ENCODE assay signal across 23 cellular contexts in genomic region chr2:216789088-216789487, GRCh38.
DNase-seq lines count a peak whose midpoint lies in the region; TF ChIP-seq lines count a peak whose summit lies in the region.
"Had no signal": no experiment of that assay in that cellular context is flagged by ENCODE, and none has a peak within 500 bp of the region (broad histone marks: within the 10 kb centered on the region; RNA-seq: fewer than 3 reads in every experiment).

No MANE protein-coding gene starts in this region.

- TF ChIP-seq CTCF in sigmoid colon (IDR thresholded peaks at IDR 0.05) (no peak), H9 (conservative IDR thresholded peaks at IDR 0.05) (no peak)

- no peak for TF ChIP-seq EP300 in sigmoid colon (IDR thresholded peaks at IDR 0.05)

- no peak overlapping the region for H4K91ac ChIP-seq in H9 (ENCODE audit: insufficient read length, low read depth, low read length)

- no peak overlapping the region for H3K23ac ChIP-seq in H9 (ENCODE audit: insufficient read length, low read depth, low read length)

- H2BK12ac ChIP-seq in H9 (ENCODE audit: insufficient read length, low read depth, low read length), result no peak overlapping the region

- H3K9ac ChIP-seq in H9 (ENCODE audit: extremely low read depth, insufficient read length, low read length), result no peak overlapping the region

- H3K4ac ChIP-seq in H9 (ENCODE audit: low read depth, low read length), result no peak overlapping the region

- H3K4me3 ChIP-seq in SJCRH30 (no peak overlapping the region), sigmoid colon (no peak overlapping the region)
- H3K4me3 ChIP-seq: SJSA1, upper lobe of left lung had no signal

- H2BK20ac ChIP-seq in H9 (ENCODE audit: low read depth, low read length, poor library complexity, severe bottlenecking), result no peak overlapping the region

- H3K4me2 ChIP-seq in H9 (ENCODE audit: insufficient read depth, insufficient read length, low read length), result no peak overlapping the region

- no peak overlapping the region for H4K8ac ChIP-seq in H9 (replicated peaks; ENCODE audit: insufficient read length, low read depth, low read length)

- H3K79me2 ChIP-seq in H9 (ENCODE audit: insufficient read depth, low read length), result no peaks in the 10 kb centered on the region

- no peaks in the 10 kb centered on the region for H4K20me1 ChIP-seq in H9 (ENCODE audit: control insufficient read depth, insufficient read depth, insufficient read length)

- peaks cover 6% of the 10 kb centered on the region for H3K27me3 Mint-ChIP-seq in H9 (ENCODE audit: low read depth)

- no peak overlapping the region for H3T11ph ChIP-seq in H9 (ENCODE audit: low read length)

- no peaks in the 10 kb centered on the region for H3K79me1 ChIP-seq in H9 (ENCODE audit: insufficient read depth, low read depth, low read length, poor library complexity, severe bottlenecking)

- H3K36me3 ChIP-seq in SJCRH30 (no peaks in the 10 kb centered on the region), sigmoid colon (no peaks in the 10 kb centered on the region)
- H3K36me3 ChIP-seq: SJSA1, upper lobe of left lung had no signal

- no peaks in the 10 kb centered on the region for H3K23me2 ChIP-seq in H9 (ENCODE audit: insufficient read length, low read depth, low read length, poor library complexity, severe bottlenecking)

- no peaks in the 10 kb centered on the region for H3K9me3 Mint-ChIP-seq in H9
- H3K9me3 Mint-ChIP-seq: activated CD4-positive, alpha-beta memory T cell treated with anti-CD3 and anti-CD28 coated beads for 36 hours; activated T-cell treated with anti-CD3 and anti-CD28 coated beads, Interleukin-2, amount 50 U/mL, for 72 hours; nephron progenitor cell; stimulated activated naive B cell treated with anti-CD40 and anti-IgM and Interleukin-4, amounts not matched to agents 10 μg/mL and 1 μg/mL and 100 μg/mL, for 72 hours; T-helper 1 cell treated with Interleukin-12 subunit alpha and Interleukin-12 subunit beta and Interleukin-4 antibody, amounts not matched to agents 30 μg/mL and 1 μg/mL, for 36 hours had no signal

- no peak overlapping the region for H3K18ac ChIP-seq in H9 (ENCODE audit: insufficient read length, low read depth, low read length)

- H2AFZ ChIP-seq in H9 (ENCODE audit: low read length), result no peak overlapping the region

- TF ChIP-seq POLR2A in sigmoid colon (IDR thresholded peaks at IDR 0.05), result no peak

- H2BK5ac ChIP-seq in H9 (ENCODE audit: insufficient read length, low read length), result no peak overlapping the region

- 67 to 77% methylated on average over 5 of the region's 5 CpGs for WGBS in sigmoid colon, 2 donors
- no CpG with 5 or more reads among the region's 5 CpGs for WGBS in H9 (ENCODE audit: extremely low coverage, insufficient read length, low lambda C conversion rate)

- no peak overlapping the region for H4K5ac ChIP-seq in H9 (ENCODE audit: insufficient read length, low read depth, low read length)

- no peaks in the 10 kb centered on the region for H3K36me3 Mint-ChIP-seq in H9 (ENCODE audit: insufficient read depth in 1 of 3, low read depth in 3 of 3)
- H3K36me3 Mint-ChIP-seq: activated CD4-positive, alpha-beta memory T cell treated with anti-CD3 and anti-CD28 coated beads for 36 hours; CD14-positive monocyte; stimulated activated naive B cell treated with anti-CD40 and anti-IgM and Interleukin-4, amounts not matched to agents 10 μg/mL and 1 μg/mL and 100 μg/mL, for 72 hours had no signal

- H3K27ac ChIP-seq in SJCRH30, result no peak overlapping the region
- peak overlapping the region in 3 of 4 donors; percentile 25 to 63 (median 25) for H3K27ac ChIP-seq in sigmoid colon
- H3K27ac ChIP-seq in H9 (ENCODE audit: insufficient read length, low read depth, low read length), result no peak overlapping the region
- H3K27ac ChIP-seq: 22Rv1, SJSA1, upper lobe of left lung had no signal

- no peak overlapping the region for H2BK120ac ChIP-seq in H9 (ENCODE audit: low read depth, low read length, poor library complexity, severe bottlenecking)

- intact Hi-C loops in sigmoid colon (cut with DNase I), result no loop called here

- H3K14ac ChIP-seq in H9 (ENCODE audit: insufficient read depth, low read length), result no peak overlapping the region

- H3K27me3 ChIP-seq in SJCRH30 (no peaks in the 10 kb centered on the region), sigmoid colon (no peaks in the 10 kb centered on the region), H9 (ENCODE audit: insufficient read depth, low read length) (no peaks in the 10 kb centered on the region)
- H3K27me3 ChIP-seq: SJSA1, upper lobe of left lung had no signal

- H2AK5ac ChIP-seq in H9 (ENCODE audit: insufficient read length, low read length), result no peak overlapping the region

- peaks cover 19 to 40% of the 10 kb centered on the region in 2 experiments for H3K4me1 Mint-ChIP-seq in H9
- H3K4me1 Mint-ChIP-seq: CD14-positive monocyte; stimulated activated naive B cell treated with anti-CD40 and anti-IgM and Interleukin-4, amounts not matched to agents 10 μg/mL and 1 μg/mL and 100 μg/mL, for 72 hours had no signal

- no peak overlapping the region for H2BK15ac ChIP-seq in H9 (ENCODE audit: low read depth, low read length)

- peak overlapping the region in 1 of 3 experiments; percentile 85; a peak in 1 of 7 replicates for H3K27ac Mint-ChIP-seq in H9
- H3K27ac Mint-ChIP-seq: activated CD4-positive, alpha-beta memory T cell treated with anti-CD3 and anti-CD28 coated beads for 36 hours; activated T-cell treated with anti-CD3 and anti-CD28 coated beads, Interleukin-2, amount 50 U/mL, for 72 hours; nephron progenitor cell; stimulated activated naive B cell treated with anti-CD40 and anti-IgM and Interleukin-4, amounts not matched to agents 10 μg/mL and 1 μg/mL and 100 μg/mL, for 72 hours; T-helper 1 cell treated with Interleukin-12 subunit alpha and Interleukin-12 subunit beta and Interleukin-4 antibody, amounts not matched to agents 30 μg/mL and 1 μg/mL, for 36 hours had no signal

- H3K4me3 Mint-ChIP-seq in H9, result no peak overlapping the region
- H3K4me3 Mint-ChIP-seq: activated CD4-positive, alpha-beta memory T cell treated with anti-CD3 and anti-CD28 coated beads for 36 hours; activated T-cell treated with anti-CD3 and anti-CD28 coated beads, Interleukin-2, amount 50 U/mL, for 72 hours; CD14-positive monocyte; nephron progenitor cell; stimulated activated naive B cell treated with anti-CD40 and anti-IgM and Interleukin-4, amounts not matched to agents 10 μg/mL and 1 μg/mL and 100 μg/mL, for 72 hours; T-helper 1 cell treated with Interleukin-12 subunit alpha and Interleukin-12 subunit beta and Interleukin-4 antibody, amounts not matched to agents 30 μg/mL and 1 μg/mL, for 36 hours had no signal

- H3K9me3 ChIP-seq in SJCRH30 (replicated peaks) (no peaks in the 10 kb centered on the region), sigmoid colon (no peaks in the 10 kb centered on the region), H9 (ENCODE audit: control insufficient read depth, low read depth, low read length) (no peaks in the 10 kb centered on the region)
- H3K9me3 ChIP-seq: SJSA1, upper lobe of left lung had no signal

- DNase-seq in NCI-H1092 treated with DMSO at 0.1 percent for 48 hours (lab: John Stamatoyannopoulos, UW) (peak; percentile 43), NCI-H1092 (lab: John Stamatoyannopoulos, UW) (no peak), NCI-H2171 (lab: John Stamatoyannopoulos, UW) (peak; percentile 41), SJCRH30 (peak; percentile 61 to 81), sigmoid colon (no peak), T1000 (lab: John Stamatoyannopoulos, UW) (no peak), NCI-H2196 treated with DMSO at 0.1 percent for 48 hours (lab: John Stamatoyannopoulos, UW; ENCODE audit: unreplicated experiment) (no peak), H9 (no peak)
- DNase-seq: activated CD4-positive, alpha-beta memory T cell treated with anti-CD3 and anti-CD28 coated beads for 36 hours; activated CD4-positive, alpha-beta T cell treated with anti-CD3 and anti-CD28 coated beads for 1 hour; activated T-cell treated with anti-CD3 and anti-CD28 coated beads, Interleukin-2, amount 50 U/mL, for 72 hours; central memory CD4-positive, alpha-beta T cell; GOT3; head of caudate nucleus; NCI-H2029 treated with DMSO at 0.1 percent for 48 hours; NCI-H774; nephron progenitor cell; stimulated activated naive B cell treated with anti-CD40 and anti-IgM and Interleukin-4, amounts not matched to agents 10 μg/mL and 1 μg/mL and 100 μg/mL, for 72 hours; upper lobe of left lung had no signal

- H3K4me1 ChIP-seq in SJCRH30 (peaks cover 21% of the 10 kb centered on the region), sigmoid colon (peaks cover 0 to 50% (median 41%) of the 10 kb centered on the region in 4 donors), H9 (ENCODE audit: insufficient read depth, low read length) (peaks cover 5% of the 10 kb centered on the region; the same call in 1 of the 2 replicates)
- H3K4me1 ChIP-seq: SJSA1 had no signal

- no peak overlapping the region for H3K56ac ChIP-seq in H9 (ENCODE audit: insufficient read length, low read depth, low read length)

Comparison
In these comparisons a context has a peak if more than half of its experiments do, and no peak if none do; other contexts are left out.
1. DNase-seq: peak in NCI-H1092 treated with DMSO at 0.1 percent for 48 hours (single experiment), NCI-H2171 (single experiment) and SJCRH30 (2 of 2); none in NCI-H1092 (single experiment), sigmoid colon (single experiment), T1000 (single experiment), NCI-H2196 treated with DMSO at 0.1 percent for 48 hours (single experiment) and H9 (single experiment).
2. H3K27ac ChIP-seq: peak in sigmoid colon (3 of 4); none in SJCRH30 (single experiment) and H9 (single experiment).